In genomic region chr12:122265931-122266771, GRCh38 we compare ENCODE assay signal across 1 cellular context.
TF ChIP-seq lines count a peak whose summit lies in the region.

VPS33A (minus strand) TSS chr12:122266494; CDS start chr12:122266408, 86 bp downstream.

TF ChIP-seq in HEK293, 187 proteins besides CTCF, POLR2A, EP300 and RAD21 (continued from another document and continues in another):
- TF ChIP-seq, protein P1, sequence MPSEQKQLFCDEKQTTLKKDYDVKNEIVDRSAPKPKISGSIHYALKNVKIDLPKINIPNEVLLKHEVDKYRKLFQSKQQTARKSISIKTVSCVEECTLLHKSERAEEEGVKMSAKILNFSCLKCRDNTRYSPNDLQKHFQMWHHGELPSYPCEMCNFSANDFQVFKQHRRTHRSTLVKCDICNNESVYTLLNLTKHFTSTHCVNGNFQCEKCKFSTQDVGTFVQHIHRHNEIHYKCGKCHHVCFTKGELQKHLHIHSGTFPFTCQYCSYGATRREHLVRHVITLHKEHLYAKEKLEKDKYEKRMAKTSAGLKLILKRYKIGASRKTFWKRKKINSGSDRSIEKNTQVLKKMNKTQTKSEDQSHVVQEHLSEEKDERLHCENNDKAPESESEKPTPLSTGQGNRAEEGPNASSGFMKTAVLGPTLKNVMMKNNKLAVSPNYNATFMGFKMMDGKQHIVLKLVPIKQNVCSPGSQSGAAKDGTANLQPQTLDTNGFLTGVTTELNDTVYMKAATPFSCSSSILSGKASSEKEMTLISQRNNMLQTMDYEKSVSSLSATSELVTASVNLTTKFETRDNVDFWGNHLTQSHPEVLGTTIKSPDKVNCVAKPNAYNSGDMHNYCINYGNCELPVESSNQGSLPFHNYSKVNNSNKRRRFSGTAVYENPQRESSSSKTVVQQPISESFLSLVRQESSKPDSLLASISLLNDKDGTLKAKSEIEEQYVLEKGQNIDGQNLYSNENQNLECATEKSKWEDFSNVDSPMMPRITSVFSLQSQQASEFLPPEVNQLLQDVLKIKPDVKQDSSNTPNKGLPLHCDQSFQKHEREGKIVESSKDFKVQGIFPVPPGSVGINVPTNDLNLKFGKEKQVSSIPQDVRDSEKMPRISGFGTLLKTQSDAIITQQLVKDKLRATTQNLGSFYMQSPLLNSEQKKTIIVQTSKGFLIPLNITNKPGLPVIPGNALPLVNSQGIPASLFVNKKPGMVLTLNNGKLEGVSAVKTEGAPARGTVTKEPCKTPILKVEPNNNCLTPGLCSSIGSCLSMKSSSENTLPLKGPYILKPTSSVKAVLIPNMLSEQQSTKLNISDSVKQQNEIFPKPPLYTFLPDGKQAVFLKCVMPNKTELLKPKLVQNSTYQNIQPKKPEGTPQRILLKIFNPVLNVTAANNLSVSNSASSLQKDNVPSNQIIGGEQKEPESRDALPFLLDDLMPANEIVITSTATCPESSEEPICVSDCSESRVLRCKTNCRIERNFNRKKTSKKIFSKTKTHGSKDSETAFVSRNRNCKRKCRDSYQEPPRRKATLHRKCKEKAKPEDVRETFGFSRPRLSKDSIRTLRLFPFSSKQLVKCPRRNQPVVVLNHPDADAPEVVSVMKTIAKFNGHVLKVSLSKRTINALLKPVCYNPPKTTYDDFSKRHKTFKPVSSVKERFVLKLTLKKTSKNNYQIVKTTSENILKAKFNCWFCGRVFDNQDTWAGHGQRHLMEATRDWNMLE (tag by site-specific recombination; conservative IDR thresholded peaks at IDR 0.05; ENCODE audit: low read depth), result peak; percentile 66
- TF ChIP-seq ZIC2 (tag by site-specific recombination; IDR thresholded peaks at IDR 0.05) (peak; percentile 56; the same call in 1 of the 2 replicates), SP3 (tag by site-specific recombination; IDR thresholded peaks at IDR 0.05) (peak; percentile 84), REPIN1 (tag by site-specific recombination; IDR thresholded peaks at IDR 0.05; ENCODE audit: low read depth) (0 out of 2 replicates have a peak, but pooled peaks have one; percentile 67), GLIS1 (tag by site-specific recombination; IDR thresholded peaks at IDR 0.05) (peak; percentile 73), ZNF623 (tag by site-specific recombination; IDR thresholded peaks at IDR 0.05) (peak; percentile 36), ZNF76 (tag by site-specific recombination; IDR thresholded peaks at IDR 0.05; ENCODE audit: borderline replicate concordance, low read depth) (peak; percentile 92), ZBTB10 (tag by site-specific recombination; IDR thresholded peaks at IDR 0.05) (no peak; the same call in 1 of the 2 replicates), GLI2 (tag by site-specific recombination; IDR thresholded peaks at IDR 0.05; ENCODE audit: borderline replicate concordance, low read depth) (no peak), ZNF366 (tag by site-specific recombination; conservative IDR thresholded peaks at IDR 0.05) (0 out of 2 replicates have a peak, but pooled peaks have one; percentile 34), PRDM1 (tag by site-specific recombination; IDR thresholded peaks at IDR 0.05) (no peak), ZBTB11 (tag by site-specific recombination; conservative IDR thresholded peaks at IDR 0.05; ENCODE audit: low read depth) (peak; percentile 96), SETDB1 (IDR thresholded peaks at IDR 0.05; ENCODE audit: insufficient read length, low read length) (no peak), ZFP69B (tag by site-specific recombination; IDR thresholded peaks at IDR 0.05) (peak; percentile 87), ZNF777 (tag by site-specific recombination; IDR thresholded peaks at IDR 0.05; ENCODE audit: borderline replicate concordance) (no peak), KLF9 (tag by site-specific recombination; IDR thresholded peaks at IDR 0.05; ENCODE audit: low read depth) (peak; percentile 84), FEZF1 (tag by site-specific recombination; IDR thresholded peaks at IDR 0.05) (peak; percentile 48), ZNF24 (tag by site-specific recombination; IDR thresholded peaks at IDR 0.05) (peak; percentile 99), KLF1 (tag by site-specific recombination; IDR thresholded peaks at IDR 0.05) (peak; percentile 71), ZBTB44 (tag by site-specific recombination; IDR thresholded peaks at IDR 0.05) (peak; percentile 56; the same call in 1 of the 2 replicates), MZF1 (tag by site-specific recombination; IDR thresholded peaks at IDR 0.05; ENCODE audit: borderline replicate concordance) (no peak), ZNF426 (tag by site-specific recombination; IDR thresholded peaks at IDR 0.05) (no peak), ZSCAN16 (tag by site-specific recombination; IDR thresholded peaks at IDR 0.05) (peak; percentile 70; the same call in 1 of the 2 replicates), ZNF610 (tag by site-specific recombination; IDR thresholded peaks at IDR 0.05; ENCODE audit: borderline replicate concordance) (peak; percentile 79)
- TF ChIP-seq, protein P2, sequence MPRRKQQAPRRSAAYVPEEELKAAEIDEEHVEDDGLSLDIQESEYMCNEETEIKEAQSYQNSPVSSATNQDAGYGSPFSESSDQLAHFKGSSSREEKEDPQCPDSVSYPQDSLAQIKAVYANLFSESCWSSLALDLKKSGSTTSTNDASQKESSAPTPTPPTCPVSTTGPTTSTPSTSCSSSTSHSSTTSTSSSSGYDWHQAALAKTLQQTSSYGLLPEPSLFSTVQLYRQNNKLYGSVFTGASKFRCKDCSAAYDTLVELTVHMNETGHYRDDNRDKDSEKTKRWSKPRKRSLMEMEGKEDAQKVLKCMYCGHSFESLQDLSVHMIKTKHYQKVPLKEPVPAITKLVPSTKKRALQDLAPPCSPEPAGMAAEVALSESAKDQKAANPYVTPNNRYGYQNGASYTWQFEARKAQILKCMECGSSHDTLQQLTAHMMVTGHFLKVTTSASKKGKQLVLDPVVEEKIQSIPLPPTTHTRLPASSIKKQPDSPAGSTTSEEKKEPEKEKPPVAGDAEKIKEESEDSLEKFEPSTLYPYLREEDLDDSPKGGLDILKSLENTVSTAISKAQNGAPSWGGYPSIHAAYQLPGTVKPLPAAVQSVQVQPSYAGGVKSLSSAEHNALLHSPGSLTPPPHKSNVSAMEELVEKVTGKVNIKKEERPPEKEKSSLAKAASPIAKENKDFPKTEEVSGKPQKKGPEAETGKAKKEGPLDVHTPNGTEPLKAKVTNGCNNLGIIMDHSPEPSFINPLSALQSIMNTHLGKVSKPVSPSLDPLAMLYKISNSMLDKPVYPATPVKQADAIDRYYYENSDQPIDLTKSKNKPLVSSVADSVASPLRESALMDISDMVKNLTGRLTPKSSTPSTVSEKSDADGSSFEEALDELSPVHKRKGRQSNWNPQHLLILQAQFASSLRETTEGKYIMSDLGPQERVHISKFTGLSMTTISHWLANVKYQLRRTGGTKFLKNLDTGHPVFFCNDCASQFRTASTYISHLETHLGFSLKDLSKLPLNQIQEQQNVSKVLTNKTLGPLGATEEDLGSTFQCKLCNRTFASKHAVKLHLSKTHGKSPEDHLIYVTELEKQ (tag by site-specific recombination; IDR thresholded peaks at IDR 0.05; ENCODE audit: borderline replicate concordance), result peak; percentile 87
- TF ChIP-seq, protein P3, sequence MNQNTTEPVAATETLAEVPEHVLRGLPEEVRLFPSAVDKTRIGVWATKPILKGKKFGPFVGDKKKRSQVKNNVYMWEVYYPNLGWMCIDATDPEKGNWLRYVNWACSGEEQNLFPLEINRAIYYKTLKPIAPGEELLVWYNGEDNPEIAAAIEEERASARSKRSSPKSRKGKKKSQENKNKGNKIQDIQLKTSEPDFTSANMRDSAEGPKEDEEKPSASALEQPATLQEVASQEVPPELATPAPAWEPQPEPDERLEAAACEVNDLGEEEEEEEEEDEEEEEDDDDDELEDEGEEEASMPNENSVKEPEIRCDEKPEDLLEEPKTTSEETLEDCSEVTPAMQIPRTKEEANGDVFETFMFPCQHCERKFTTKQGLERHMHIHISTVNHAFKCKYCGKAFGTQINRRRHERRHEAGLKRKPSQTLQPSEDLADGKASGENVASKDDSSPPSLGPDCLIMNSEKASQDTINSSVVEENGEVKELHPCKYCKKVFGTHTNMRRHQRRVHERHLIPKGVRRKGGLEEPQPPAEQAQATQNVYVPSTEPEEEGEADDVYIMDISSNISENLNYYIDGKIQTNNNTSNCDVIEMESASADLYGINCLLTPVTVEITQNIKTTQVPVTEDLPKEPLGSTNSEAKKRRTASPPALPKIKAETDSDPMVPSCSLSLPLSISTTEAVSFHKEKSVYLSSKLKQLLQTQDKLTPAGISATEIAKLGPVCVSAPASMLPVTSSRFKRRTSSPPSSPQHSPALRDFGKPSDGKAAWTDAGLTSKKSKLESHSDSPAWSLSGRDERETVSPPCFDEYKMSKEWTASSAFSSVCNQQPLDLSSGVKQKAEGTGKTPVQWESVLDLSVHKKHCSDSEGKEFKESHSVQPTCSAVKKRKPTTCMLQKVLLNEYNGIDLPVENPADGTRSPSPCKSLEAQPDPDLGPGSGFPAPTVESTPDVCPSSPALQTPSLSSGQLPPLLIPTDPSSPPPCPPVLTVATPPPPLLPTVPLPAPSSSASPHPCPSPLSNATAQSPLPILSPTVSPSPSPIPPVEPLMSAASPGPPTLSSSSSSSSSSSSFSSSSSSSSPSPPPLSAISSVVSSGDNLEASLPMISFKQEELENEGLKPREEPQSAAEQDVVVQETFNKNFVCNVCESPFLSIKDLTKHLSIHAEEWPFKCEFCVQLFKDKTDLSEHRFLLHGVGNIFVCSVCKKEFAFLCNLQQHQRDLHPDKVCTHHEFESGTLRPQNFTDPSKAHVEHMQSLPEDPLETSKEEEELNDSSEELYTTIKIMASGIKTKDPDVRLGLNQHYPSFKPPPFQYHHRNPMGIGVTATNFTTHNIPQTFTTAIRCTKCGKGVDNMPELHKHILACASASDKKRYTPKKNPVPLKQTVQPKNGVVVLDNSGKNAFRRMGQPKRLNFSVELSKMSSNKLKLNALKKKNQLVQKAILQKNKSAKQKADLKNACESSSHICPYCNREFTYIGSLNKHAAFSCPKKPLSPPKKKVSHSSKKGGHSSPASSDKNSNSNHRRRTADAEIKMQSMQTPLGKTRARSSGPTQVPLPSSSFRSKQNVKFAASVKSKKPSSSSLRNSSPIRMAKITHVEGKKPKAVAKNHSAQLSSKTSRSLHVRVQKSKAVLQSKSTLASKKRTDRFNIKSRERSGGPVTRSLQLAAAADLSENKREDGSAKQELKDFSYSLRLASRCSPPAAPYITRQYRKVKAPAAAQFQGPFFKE (tag by site-specific recombination; IDR thresholded peaks at IDR 0.05; ENCODE audit: borderline replicate concordance), result no peak
- TF ChIP-seq, protein P4, sequence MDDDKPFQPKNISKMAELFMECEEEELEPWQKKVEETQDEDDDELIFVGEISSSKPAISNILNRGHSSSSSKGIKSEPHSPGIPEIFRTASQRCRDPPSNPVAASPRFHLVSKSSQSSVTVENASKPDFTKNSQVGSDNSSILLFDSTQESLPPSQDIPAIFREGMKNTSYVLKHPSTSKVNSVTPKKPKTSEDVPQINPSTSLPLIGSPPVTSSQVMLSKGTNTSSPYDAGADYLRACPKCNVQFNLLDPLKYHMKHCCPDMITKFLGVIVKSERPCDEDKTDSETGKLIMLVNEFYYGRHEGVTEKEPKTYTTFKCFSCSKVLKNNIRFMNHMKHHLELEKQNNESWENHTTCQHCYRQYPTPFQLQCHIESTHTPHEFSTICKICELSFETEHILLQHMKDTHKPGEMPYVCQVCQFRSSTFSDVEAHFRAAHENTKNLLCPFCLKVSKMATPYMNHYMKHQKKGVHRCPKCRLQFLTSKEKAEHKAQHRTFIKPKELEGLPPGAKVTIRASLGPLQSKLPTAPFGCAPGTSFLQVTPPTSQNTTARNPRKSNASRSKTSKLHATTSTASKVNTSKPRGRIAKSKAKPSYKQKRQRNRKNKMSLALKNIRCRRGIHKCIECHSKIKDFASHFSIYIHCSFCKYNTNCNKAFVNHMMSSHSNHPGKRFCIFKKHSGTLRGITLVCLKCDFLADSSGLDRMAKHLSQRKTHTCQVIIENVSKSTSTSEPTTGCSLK (tag by site-specific recombination; IDR thresholded peaks at IDR 0.05), result no peak
